ENCODE assay signal across 26 cellular contexts in genomic region chr12:8577879-8578278, GRCh38. TPM values are rescaled to one million over a fixed set of nuclear protein-coding genes. Genes with fewer than 3 reads are reported as not detected.
"Had no signal": no experiment of that assay in that cellular context is flagged by ENCODE, and none has a peak within 500 bp of the region (broad histone marks: within the 10 kb centered on the region; RNA-seq: fewer than 3 reads in every experiment).

No MANE protein-coding gene starts in this region.

- H3K4me1 ChIP-seq: adrenal gland had no signal

- H3K27ac ChIP-seq: adrenal gland, SK-N-MC, WERI-Rb-1 had no signal

- FAIRE-seq: colon had no signal

- H3K4me3 ChIP-seq: adrenal gland, SK-N-MC had no signal

- H3K36me3 ChIP-seq: adrenal gland, WERI-Rb-1 had no signal

- DNase-seq: activated CD4-positive, alpha-beta memory T cell treated with anti-CD3 and anti-CD28 coated beads, Interleukin-2, amount 10 ng/mL, durations not matched to agents 7 days and 5 days; activated CD4-positive, alpha-beta T cell treated with anti-CD3 and anti-CD28 coated beads for 36 hours; activated CD4-positive, alpha-beta T cell treated with anti-CD3 and anti-CD28 coated beads, Interleukin-2, amount 50 U/mL, for 1 hour; activated gamma-delta T cell treated with Interleukin-2 at 50 U/mL for 16 hours; activated naive CD4-positive, alpha-beta T cell treated with anti-CD3 and anti-CD28 coated beads, Interleukin-2, amount 50 U/mL, for 16 hours; activated naive CD8-positive, alpha-beta T cell treated with anti-CD3 and anti-CD28 coated beads, Interleukin-2, amount 10 ng/mL, durations not matched to agents 7 days and 5 days; activated T-cell treated with anti-CD3 and anti-CD28 coated beads for 4 hours; activated T-cell treated with anti-CD3 and anti-CD28 coated beads, Interleukin-2, amount 50 U/mL, for 48 hours; adrenal gland; anterior cingulate cortex; cerebellar nuclear complex; NCI-H1092; NCI-H2029; NCI-H510A treated with DMSO at 0.1 percent for 48 hours; NCI-H69; T-cell; WERI-Rb-1 had no signal

- H3K27me3 ChIP-seq: adrenal gland had no signal

- ATAC-seq: activated CD4-positive, alpha-beta T cell treated with anti-CD3 and anti-CD28 coated beads for 36 hours; T-cell had no signal

- H3K9me3 ChIP-seq: adrenal gland had no signal

RNA-seq across cellular contexts. Expression of gene AICDA, which starts 34.8 kb away (rescaled TPM):
- total RNA-seq: activated CD4-positive, alpha-beta memory T cell treated with anti-CD3 and anti-CD28 coated beads, Interleukin-2, amount 10 ng/mL, durations not matched to agents 7 days and 5 days; activated CD4-positive, alpha-beta T cell treated with anti-CD3 and anti-CD28 coated beads for 36 hours; activated CD8-positive, alpha-beta memory T cell treated with anti-CD3 and anti-CD28 coated beads for 36 hours; activated naive CD8-positive, alpha-beta T cell treated with anti-CD3 and anti-CD28 coated beads, Interleukin-2, amount 10 ng/mL, durations not matched to agents 7 days and 5 days; activated T-helper 2 cell treated with anti-CD3 and anti-CD28 coated beads, Interferon-gamma antibody, Interleukin-2, Interleukin-4, amounts not matched to agents 10 μg/mL and 5 μg/mL and 100 μg/mL, durations not matched to agents 14 hours and 24 hours and 36 hours; adrenal gland; LHCN-M2; M059J; RPMI7951; T-helper 2 cell treated with Interferon-gamma antibody and Interleukin-4, amounts not matched to agents 100 ng/mL and 5 ng/mL, for 36 hours had no signal
- polyA plus RNA-seq: adrenal gland had no signal

RNA-seq across cellular contexts. Expression of gene CLEC4E, which starts 37.2 kb away (rescaled TPM):
- total RNA-seq: activated CD4-positive, alpha-beta memory T cell treated with anti-CD3 and anti-CD28 coated beads, Interleukin-2, amount 10 ng/mL, durations not matched to agents 7 days and 5 days; activated CD4-positive, alpha-beta T cell treated with anti-CD3 and anti-CD28 coated beads for 36 hours; activated CD8-positive, alpha-beta memory T cell treated with anti-CD3 and anti-CD28 coated beads for 36 hours; activated naive CD8-positive, alpha-beta T cell treated with anti-CD3 and anti-CD28 coated beads, Interleukin-2, amount 10 ng/mL, durations not matched to agents 7 days and 5 days; activated T-helper 2 cell treated with anti-CD3 and anti-CD28 coated beads, Interferon-gamma antibody, Interleukin-2, Interleukin-4, amounts not matched to agents 10 μg/mL and 5 μg/mL and 100 μg/mL, durations not matched to agents 14 hours and 24 hours and 36 hours; cardiac septum; LHCN-M2; M059J; RPMI7951; T-cell; T-helper 2 cell treated with Interferon-gamma antibody and Interleukin-4, amounts not matched to agents 100 ng/mL and 5 ng/mL, for 36 hours had no signal
